ENCODE assay signal across 20 cellular contexts in genomic region chr15:28308718-28309117, GRCh38. TPM values are rescaled to one million over a fixed set of nuclear protein-coding genes. Genes with fewer than 3 reads are reported as not detected.
"Had no signal": no experiment of that assay in that cellular context is flagged by ENCODE, and none has a peak within 500 bp of the region (broad histone marks: within the 10 kb centered on the region; RNA-seq: fewer than 3 reads in every experiment).

No MANE protein-coding gene starts in this region.

RNA-seq across cellular contexts. Expression of gene GOLGA6L24, which starts 49.2 kb away (rescaled TPM):
- total RNA-seq: activated naive CD4-positive, alpha-beta T cell treated with anti-CD3 and anti-CD28 coated beads for 36 hours; activated naive CD4-positive, alpha-beta T cell treated with anti-CD3 and anti-CD28 coated beads, Interleukin-2, amount 50 U/mL, for 72 hours; activated naive CD8-positive, alpha-beta T cell treated with anti-CD3 and anti-CD28 coated beads for 36 hours; activated naive CD8-positive, alpha-beta T cell treated with anti-CD3 and anti-CD28 coated beads, Interleukin-2, amount 10 ng/mL, durations not matched to agents 7 days and 5 days; activated T-cell treated with anti-CD3 and anti-CD28 coated beads, Interleukin-2, amount 50 U/mL, for 4 hours; activated T-cell treated with anti-CD3 and anti-CD28 coated beads, Interleukin-2, amount 50 U/mL, for 72 hours; activated T-helper 1 cell treated with anti-CD3 and anti-CD28 coated beads, Interleukin-12 subunit alpha, Interleukin-12 subunit beta, Interleukin-2, Interleukin-4 antibody, amounts not matched to agents 30 ng/mL and 10 ng/mL and 1 ng/mL, durations not matched to agents 14 hours and 24 hours and 36 hours; activated T-helper 17 cell treated with anti-CD3 and anti-CD28 coated beads, Interleukin-2, amount 50 U/mL, for 72 hours; activated T-helper 2 cell treated with anti-CD3 and anti-CD28 coated beads, Interferon-gamma antibody, Interleukin-2, Interleukin-4, amounts not matched to agents 10 μg/mL and 5 μg/mL and 100 μg/mL, durations not matched to agents 14 hours and 24 hours and 36 hours; adrenal gland; aorta; astrocyte; body of pancreas; breast epithelium; bronchial epithelial cell; cardiac muscle cell; cardiac septum; cerebellum; chondrocyte had no signal
- polyA plus RNA-seq: adipose tissue, adrenal gland, aorta, cardiac muscle cell had no signal
